Comparison of ENCODE assay signal across 1 cellular context in the genomic region with DNA sequence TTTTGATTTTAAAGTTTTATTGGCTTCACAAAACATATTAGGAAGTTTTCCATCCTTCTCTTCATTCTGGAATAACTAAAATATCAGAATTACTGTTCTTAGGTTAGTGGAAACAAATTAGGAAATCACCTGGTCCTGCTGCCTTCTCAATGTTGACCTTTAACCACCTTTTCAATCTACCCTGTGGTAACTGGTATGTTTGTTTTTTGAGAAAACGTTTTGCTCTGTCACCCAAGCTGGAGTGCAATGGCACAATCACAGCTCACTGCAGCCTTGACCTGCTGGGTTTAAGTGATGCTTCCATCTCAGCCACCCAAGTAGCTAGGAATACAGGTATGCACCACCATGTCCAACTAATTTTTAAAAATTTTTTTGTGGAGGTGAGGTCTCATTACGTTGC.
TF ChIP-seq lines count a peak whose summit lies in the region.

No MANE protein-coding gene starts in this region.

TF ChIP-seq in A549, 52 proteins besides CTCF, POLR2A, EP300 and RAD21 (continued from another document):
- TF ChIP-seq, protein P1, sequence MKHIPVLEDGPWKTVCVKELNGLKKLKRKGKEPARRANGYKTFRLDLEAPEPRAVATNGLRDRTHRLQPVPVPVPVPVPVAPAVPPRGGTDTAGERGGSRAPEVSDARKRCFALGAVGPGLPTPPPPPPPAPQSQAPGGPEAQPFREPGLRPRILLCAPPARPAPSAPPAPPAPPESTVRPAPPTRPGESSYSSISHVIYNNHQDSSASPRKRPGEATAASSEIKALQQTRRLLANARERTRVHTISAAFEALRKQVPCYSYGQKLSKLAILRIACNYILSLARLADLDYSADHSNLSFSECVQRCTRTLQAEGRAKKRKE (CRISPR knock-in tag; IDR thresholded peaks at IDR 0.05; ENCODE audit: low read depth) = no peak
- TF ChIP-seq MAZ (IDR thresholded peaks at IDR 0.05; ENCODE audit: borderline replicate concordance, low read depth, low read length) = no peak
- TF ChIP-seq RCOR1 (IDR thresholded peaks at IDR 0.05; ENCODE audit: low read depth, low read length) = no peak
